ENCODE assay signal across 15 cellular contexts in genomic region chr12:6769681-6770080, GRCh38. TPM values are rescaled to one million over a fixed set of nuclear protein-coding genes. Genes with fewer than 3 reads are reported as not detected.
DNase-seq lines count a peak whose midpoint lies in the region; ATAC-seq and TF ChIP-seq lines count a peak whose summit lies in the region.
"Had no signal": no experiment of that assay in that cellular context is flagged by ENCODE, and none has a peak within 500 bp of the region (broad histone marks: within the 10 kb centered on the region; RNA-seq: fewer than 3 reads in every experiment).

No MANE protein-coding gene starts in this region.

- intact Hi-C loops in prostate gland (cut with DNase I): loop anchor here (5.0 kb wide), 2 partner anchors 58 to 157 kb away; partner anchors contain the start of gene P3H3

- 33 to 40% methylated on average over 1 to 3 of the region's 4 CpGs for WGBS in gastroesophageal sphincter (ENCODE audit: low coverage in 1 of 2), 2 donors
- WGBS in prostate gland: 35% methylated on average over 4 of the region's 4 CpGs

- no peak for DNase-seq in CD8-positive, alpha-beta memory T cell
- DNase-seq in RWPE1 (ENCODE audit: low spot score) (no peak), prostate gland (ENCODE audit: low spot score) (no peak), UCSD-AML1 (lab: John Stamatoyannopoulos, UW; ENCODE audit: unreplicated experiment) (no peak)
- DNase-seq in activated naive CD4-positive, alpha-beta T cell treated with anti-CD3 and anti-CD28 coated beads, Interleukin-2, amount 10 ng/mL, durations not matched to agents 7 days and 5 days: no peak
- DNase-seq in effector CD4-positive, alpha-beta T cell: no peak
- DNase-seq: activated CD4-positive, alpha-beta T cell treated with anti-CD3 and anti-CD28 coated beads, Interleukin-2, amount 10 ng/mL, durations not matched to agents 7 days and 5 days; activated T-cell treated with anti-CD3 and anti-CD28 coated beads, Interleukin-2, amount 50 U/mL, for 1 hour; foreskin keratinocyte; SHP77 treated with DMSO at 0.1 percent for 48 hours had no signal

- ATAC-seq in gastroesophageal sphincter: no peak
- ATAC-seq: foreskin keratinocyte, left lobe of liver had no signal

- no peak for TF ChIP-seq EP300 in gastroesophageal sphincter (IDR thresholded peaks at IDR 0.05)

- CTCF ChIA-PET in CD8-positive, alpha-beta memory T cell (lab: Charles Lee): interaction anchor here (1.5 to 11.0 kb wide), 4 partner anchors 9 to 166 kb away, joined by 3 to 162 read pairs (median 5); partner anchors contain the start of gene MLF2
- CTCF ChIA-PET in RWPE1 (lab: Yijun Ruan, JAX): interaction anchor here (0.5 to 0.7 kb wide), 2 partner anchors 16 to 84 kb away, joined by 3 to 4 read pairs; no protein-coding TSS in a partner anchor
- CTCF ChIA-PET in activated naive CD4-positive, alpha-beta T cell treated with anti-CD3 and anti-CD28 coated beads, Interleukin-2, amount 10 ng/mL, durations not matched to agents 7 days and 5 days (lab: Charles Lee): interaction anchor here (0.9 to 5.8 kb wide), 5 partner anchors 8 to 17 kb away, joined by 3 to 63 read pairs (median 5); partner anchors contain the start of gene MLF2

- H3K4me1 ChIP-seq in CD8-positive, alpha-beta memory T cell (ENCODE audit: insufficient read depth, low read length): peaks cover 53% of the 10 kb centered on the region
- peaks cover 0 to 85% (median 50%) of the 10 kb centered on the region in 3 donors for H3K4me1 ChIP-seq in gastroesophageal sphincter
- H3K4me1 ChIP-seq in prostate gland (replicated peaks): peaks cover 12% of the 10 kb centered on the region

- POLR2A ChIA-PET in CD8-positive, alpha-beta memory T cell (lab: Charles Lee): no interaction called here
- POLR2A ChIA-PET in RWPE1 (lab: Yijun Ruan, JAX; ENCODE audit: low non-redundant PET): no interaction called here

- TF ChIP-seq CTCF in RWPE1 (conservative IDR thresholded peaks at IDR 0.05; ENCODE audit: low read depth) (no peak), gastroesophageal sphincter (IDR thresholded peaks at IDR 0.05) (no peak), prostate gland (IDR thresholded peaks at IDR 0.05) (no peak)

- peaks cover 0 to 6% (median 0%) of the 10 kb centered on the region in 3 donors for H3K36me3 Mint-ChIP-seq in CD8-positive, alpha-beta memory T cell
- H3K36me3 Mint-ChIP-seq in activated naive CD4-positive, alpha-beta T cell treated with anti-CD3 and anti-CD28 coated beads, Interleukin-2, amount 10 ng/mL, durations not matched to agents 7 days and 5 days: peaks cover 4% of the 10 kb centered on the region

- H3K4me1 Mint-ChIP-seq in CD8-positive, alpha-beta memory T cell: peaks cover 51 to 78% (median 57%) of the 10 kb centered on the region in 3 donors
- H3K4me1 Mint-ChIP-seq in activated naive CD4-positive, alpha-beta T cell treated with anti-CD3 and anti-CD28 coated beads, Interleukin-2, amount 10 ng/mL, durations not matched to agents 7 days and 5 days: peaks cover 64% of the 10 kb centered on the region

- H3K9me3 Mint-ChIP-seq in CD8-positive, alpha-beta memory T cell: no peaks in the 10 kb centered on the region
- H3K9me3 Mint-ChIP-seq in activated naive CD4-positive, alpha-beta T cell treated with anti-CD3 and anti-CD28 coated beads, Interleukin-2, amount 10 ng/mL, durations not matched to agents 7 days and 5 days: no peaks in the 10 kb centered on the region
- H3K9me3 Mint-ChIP-seq: activated CD4-positive, alpha-beta T cell treated with anti-CD3 and anti-CD28 coated beads, Interleukin-2, amount 10 ng/mL, durations not matched to agents 7 days and 5 days had no signal

- H3K9me3 ChIP-seq in CD8-positive, alpha-beta memory T cell (ENCODE audit: low read length): no peaks in the 10 kb centered on the region
- H3K9me3 ChIP-seq in gastroesophageal sphincter (no peaks in the 10 kb centered on the region), prostate gland (no peaks in the 10 kb centered on the region)
- H3K9me3 ChIP-seq: adrenal gland; BLaER1 treated with 17β-estradiol and CSF1 and Interleukin-3, amounts not matched to agents 10 nM and 100 nM had no signal

- H3K27ac ChIP-seq in CD8-positive, alpha-beta memory T cell (ENCODE audit: low read depth, low read length): no peak overlapping the region
- H3K27ac ChIP-seq in RWPE1 (peak overlapping the region; percentile 94), gastroesophageal sphincter (peak overlapping the region in 3 of 4 donors; percentile 97 to 99 (median 97)), prostate gland (peak overlapping the region; percentile 92 to 99)
- H3K27ac ChIP-seq: BLaER1 treated with 17β-estradiol and CSF1 and Interleukin-3, amounts not matched to agents 10 nM and 100 nM; foreskin keratinocyte had no signal

- H3K36me3 ChIP-seq in CD8-positive, alpha-beta memory T cell (ENCODE audit: insufficient read depth, low read length): no peaks in the 10 kb centered on the region
- H3K36me3 ChIP-seq in gastroesophageal sphincter: peaks cover 0 to 22% of the 10 kb centered on the region in 2 donors
- peaks cover 0 to 7% of the 10 kb centered on the region in 2 donors for H3K36me3 ChIP-seq in prostate gland
- H3K36me3 ChIP-seq: BLaER1 treated with 17β-estradiol and CSF1 and Interleukin-3, amounts not matched to agents 10 nM and 100 nM had no signal

- H3K27ac Mint-ChIP-seq in CD8-positive, alpha-beta memory T cell: peak overlapping the region in 5 of 8 donors; percentile 42 to 77 (median 58)
- H3K27ac Mint-ChIP-seq in activated naive CD4-positive, alpha-beta T cell treated with anti-CD3 and anti-CD28 coated beads, Interleukin-2, amount 10 ng/mL, durations not matched to agents 7 days and 5 days: no peak overlapping the region
- H3K27ac Mint-ChIP-seq: activated CD4-positive, alpha-beta T cell treated with anti-CD3 and anti-CD28 coated beads, Interleukin-2, amount 10 ng/mL, durations not matched to agents 7 days and 5 days had no signal

- H3K4me3 ChIP-seq in CD8-positive, alpha-beta memory T cell (ENCODE audit: low read length): no peak overlapping the region
- H3K4me3 ChIP-seq in gastroesophageal sphincter (no peak overlapping the region), prostate gland (no peak overlapping the region)
- H3K4me3 ChIP-seq: BLaER1 treated with 17β-estradiol and CSF1 and Interleukin-3, amounts not matched to agents 10 nM and 100 nM had no signal

- TF ChIP-seq POLR2A in gastroesophageal sphincter (IDR thresholded peaks at IDR 0.05) (no peak), prostate gland (IDR thresholded peaks at IDR 0.05) (no peak)

- peaks cover 20 to 21% of the 10 kb centered on the region in 2 donors for H3K27me3 Mint-ChIP-seq in CD8-positive, alpha-beta memory T cell
- H3K27me3 Mint-ChIP-seq in activated naive CD4-positive, alpha-beta T cell treated with anti-CD3 and anti-CD28 coated beads, Interleukin-2, amount 10 ng/mL, durations not matched to agents 7 days and 5 days: peaks cover 96% of the 10 kb centered on the region

- H3K27me3 ChIP-seq in CD8-positive, alpha-beta memory T cell (ENCODE audit: insufficient read depth, low read length, poor library complexity, severe bottlenecking): no peaks in the 10 kb centered on the region
- H3K27me3 ChIP-seq in gastroesophageal sphincter (no peaks in the 10 kb centered on the region), prostate gland (replicated peaks; ENCODE audit: insufficient read depth) (no peaks in the 10 kb centered on the region)
- H3K27me3 ChIP-seq: adrenal gland had no signal

- peak overlapping the region in 2 of 7 donors; percentile 83 to 84 for H3K4me3 Mint-ChIP-seq in CD8-positive, alpha-beta memory T cell
- H3K4me3 Mint-ChIP-seq in activated naive CD4-positive, alpha-beta T cell treated with anti-CD3 and anti-CD28 coated beads, Interleukin-2, amount 10 ng/mL, durations not matched to agents 7 days and 5 days: no peak overlapping the region
- H3K4me3 Mint-ChIP-seq: activated CD4-positive, alpha-beta T cell treated with anti-CD3 and anti-CD28 coated beads, Interleukin-2, amount 10 ng/mL, durations not matched to agents 7 days and 5 days had no signal

RNA-seq across cellular contexts. Expression of gene LAG3, which starts 2.6 kb away (rescaled TPM):
- 100 to 1,000 TPM; 236 to 245 TPM for total RNA-seq in CD8-positive, alpha-beta memory T cell
- polyA plus RNA-seq in CD8-positive, alpha-beta memory T cell: 37.3 TPM
- total RNA-seq in gastroesophageal sphincter: 1 to 10 TPM in 3 of 4 donors, under 1 TPM in 1; 0.30 to 3.0 (median 1.9) TPM
- 10 to 100 TPM in 1 of 2 donors, under 1 TPM in 1; 0.73 to 13.1 TPM for total RNA-seq in prostate gland
- total RNA-seq: renal cortical epithelial cell had no signal

RNA-seq across cellular contexts. Expression of gene PTMS, which starts 3.5 kb away (rescaled TPM):
- 10 to 100 TPM; 75.3 to 87.2 TPM for total RNA-seq in CD8-positive, alpha-beta memory T cell
- polyA plus RNA-seq in CD8-positive, alpha-beta memory T cell: 10.9 TPM
- total RNA-seq in gastroesophageal sphincter (100 to 1,000 TPM; 259 to 516 (median 325) TPM), prostate gland (100 to 1,000 TPM; 285 to 339 TPM)

RNA-seq across cellular contexts. Expression of gene MLF2, which starts 16.7 kb away (rescaled TPM):
- 100 to 1,000 TPM; 141 to 146 TPM for total RNA-seq in CD8-positive, alpha-beta memory T cell
- polyA plus RNA-seq in CD8-positive, alpha-beta memory T cell: 141 TPM
- total RNA-seq in gastroesophageal sphincter (100 to 1,000 TPM; 140 to 290 (median 216) TPM), prostate gland (100 to 1,000 TPM; 267 to 282 TPM)

RNA-seq across cellular contexts. Expression of gene CD4, which starts 19.6 kb away (rescaled TPM):
- 1 to 10 TPM; 1.2 to 1.8 TPM for total RNA-seq in CD8-positive, alpha-beta memory T cell
- polyA plus RNA-seq in CD8-positive, alpha-beta memory T cell: 0.30 TPM
- 10 to 100 TPM in 2 of 4 donors, 1 to 10 TPM in 2; 2.6 to 15.2 (median 9.1) TPM for total RNA-seq in gastroesophageal sphincter
- 1 to 10 TPM; 1.6 to 8.6 TPM for total RNA-seq in prostate gland
- total RNA-seq: foreskin keratinocyte had no signal
- polyA plus RNA-seq: foreskin keratinocyte had no signal

RNA-seq across cellular contexts. Expression of gene COPS7A, which starts 45.8 kb away (rescaled TPM):
- total RNA-seq in CD8-positive, alpha-beta memory T cell: 10 to 100 TPM; 48.8 to 49.7 TPM
- 46.2 TPM for polyA plus RNA-seq in CD8-positive, alpha-beta memory T cell
- total RNA-seq in gastroesophageal sphincter (10 to 100 TPM; 54.4 to 69.5 (median 55.4) TPM), prostate gland (10 to 100 TPM; 92.0 to 92.6 TPM)

Comparison
In these comparisons a context has a peak if more than half of its experiments do, and no peak if none do; other contexts are left out.
1. RNA of gene LAG3, which starts 2.6 kb away (total RNA-seq): 236 to 245 TPM in CD8-positive, alpha-beta memory T cell; 0.73 to 13.1 TPM in prostate gland and 0.30 to 3.0 TPM in gastroesophageal sphincter; every median in the first group is over 10 times any median in the second.